Comparison of ENCODE assay signal across 8 cellular contexts in genomic region chr7:117715784-117716445, GRCh38.
DNase-seq lines count a peak whose midpoint lies in the region; ATAC-seq and TF ChIP-seq lines count a peak whose summit lies in the region.

No MANE protein-coding gene starts in this region.

- H3K4me3 Mint-ChIP-seq in stimulated activated effector memory CD8-positive, alpha-beta T cell treated with anti-CD3 and anti-CD28 coated beads, Interleukin-12 subunit alpha, Interleukin-12 subunit beta, amount 100 ng/mL, for 72 hours = no peak overlapping the region

- H3K36me3 Mint-ChIP-seq in stimulated activated effector memory CD8-positive, alpha-beta T cell treated with anti-CD3 and anti-CD28 coated beads, Interleukin-12 subunit alpha, Interleukin-12 subunit beta, amount 100 ng/mL, for 72 hours = no peaks in the 10 kb centered on the region

- H3K4me3 ChIP-seq in breast epithelium (no peak overlapping the region), left lung (no peak overlapping the region)

- TF ChIP-seq CTCF in breast epithelium (IDR thresholded peaks at IDR 0.05) = peak in 2 of 3 donors; percentile 30 to 49
- peak; percentile 20 to 29 for TF ChIP-seq CTCF in left lung (IDR thresholded peaks at IDR 0.05)

- TF ChIP-seq POLR2A in breast epithelium (IDR thresholded peaks at IDR 0.05) = no peak

- intact Hi-C loops in breast epithelium (cut with DNase I; ENCODE audit: low total_unique reads) = no loop called here
- intact Hi-C loops in left lung (cut with DNase I) = no loop called here

- H3K27ac ChIP-seq in breast epithelium = no peak overlapping the region
- no peak overlapping the region for H3K27ac ChIP-seq in left lung

- H3K9me3 Mint-ChIP-seq in stimulated activated effector memory CD8-positive, alpha-beta T cell treated with anti-CD3 and anti-CD28 coated beads, Interleukin-12 subunit alpha, Interleukin-12 subunit beta, amount 100 ng/mL, for 72 hours = no peaks in the 10 kb centered on the region

- no peaks in the 10 kb centered on the region for H3K27me3 ChIP-seq in breast epithelium
- H3K27me3 ChIP-seq in left lung = no peaks in the 10 kb centered on the region

- no peak overlapping the region for H3K27ac Mint-ChIP-seq in stimulated activated effector memory CD8-positive, alpha-beta T cell treated with anti-CD3 and anti-CD28 coated beads, Interleukin-12 subunit alpha, Interleukin-12 subunit beta, amount 100 ng/mL, for 72 hours

- no peaks in the 10 kb centered on the region for H3K4me1 ChIP-seq in breast epithelium
- no peaks in the 10 kb centered on the region for H3K4me1 ChIP-seq in left lung

- DNase-seq in Daoy (ENCODE audit: low read depth) = peak; percentile 69
- DNase-seq in NCI-H526 (lab: John Stamatoyannopoulos, UW) = peak; percentile 27 to 67
- DNase-seq in breast epithelium (ENCODE audit: low spot score in 2 of 2) = no peak
- no peak for DNase-seq in left lung
- DNase-seq in stimulated activated effector memory CD8-positive, alpha-beta T cell treated with anti-CD3 and anti-CD28 coated beads, Interleukin-12 subunit alpha, Interleukin-12 subunit beta, amount 100 ng/mL, for 72 hours (ENCODE audit: low spot score in 2 of 2) = no peak
- no peak for DNase-seq in NK-92 treated with Interleukin-12 subunit alpha and Interleukin-12 subunit beta, amount 100 ng/mL, for 24 hours (lab: John Stamatoyannopoulos, UW)

- H3K9me3 ChIP-seq in breast epithelium (no peaks in the 10 kb centered on the region), left lung (no peaks in the 10 kb centered on the region)

- ATAC-seq in GM19395 (IDR thresholded peaks at IDR 0.05; ENCODE audit: unreplicated experiment) = peak; percentile 84
- ATAC-seq in HG03442 (IDR thresholded peaks at IDR 0.05; ENCODE audit: unreplicated experiment) = peak; percentile 90
- ATAC-seq in left lung = peak; percentile 95
- no peak for ATAC-seq in stimulated activated effector memory CD8-positive, alpha-beta T cell treated with anti-CD3 and anti-CD28 coated beads, Interleukin-12 subunit alpha, Interleukin-12 subunit beta, amount 100 ng/mL, for 72 hours

- H3K4me1 Mint-ChIP-seq in stimulated activated effector memory CD8-positive, alpha-beta T cell treated with anti-CD3 and anti-CD28 coated beads, Interleukin-12 subunit alpha, Interleukin-12 subunit beta, amount 100 ng/mL, for 72 hours = no peaks in the 10 kb centered on the region

- H3K36me3 ChIP-seq in breast epithelium (no peaks in the 10 kb centered on the region), left lung (no peaks in the 10 kb centered on the region)

Comparison
In these comparisons a context has a peak if more than half of its experiments do, and no peak if none do; other contexts are left out.
1. DNase-seq: peak in Daoy (single experiment) and NCI-H526 (2 of 2); none in breast epithelium (0 of 2), left lung (0 of 2), stimulated activated effector memory CD8-positive, alpha-beta T cell treated with anti-CD3 and anti-CD28 coated beads, Interleukin-12 subunit alpha, Interleukin-12 subunit beta, amount 100 ng/mL, for 72 hours (0 of 2) and NK-92 treated with Interleukin-12 subunit alpha and Interleukin-12 subunit beta, amount 100 ng/mL, for 24 hours (single experiment).